Comparison of ENCODE assay signal across 9 cellular contexts in genomic region chr5:158898185-158899177, GRCh38.
A peak's percentile ranks its signal among the peaks of the same experiment; 100 is the strongest.
DNase-seq lines count a peak whose midpoint lies in the region; ATAC-seq and TF ChIP-seq lines count a peak whose summit lies in the region.
"Had no signal": no experiment of that assay in that cellular context is flagged by ENCODE, and none has a peak within 500 bp of the region (broad histone marks: within the 10 kb centered on the region; RNA-seq: fewer than 3 reads in every experiment).

No MANE protein-coding gene starts in this region.

- H3K27me3 ChIP-seq in GM23248 (replicated peaks; ENCODE audit: insufficient read depth) (no peaks in the 10 kb centered on the region), spleen (replicated peaks in 1 of 7) (no peaks in the 10 kb centered on the region)

- no peak for TF ChIP-seq CTCF in spleen (IDR thresholded peaks at IDR 0.05 in 8 of 11, conservative IDR thresholded peaks at IDR 0.05 in 3 of 11)

- intact Hi-C loops in spleen (cut with DNase I; ENCODE audit: low total_unique reads): no loop called here

- H3K36me3 ChIP-seq in GM23248 (ENCODE audit: low read depth) (no peaks in the 10 kb centered on the region), spleen (no peaks in the 10 kb centered on the region)

- H3K9ac ChIP-seq in GM23248: no peak overlapping the region

- ATAC-seq in GM19023 (IDR thresholded peaks at IDR 0.05; ENCODE audit: unreplicated experiment) (peak; percentile 66), HG03439 (IDR thresholded peaks at IDR 0.05; ENCODE audit: unreplicated experiment) (peak; percentile 79)

- H3K4me1 ChIP-seq in GM23248 (ENCODE audit: insufficient read depth): peaks cover 8% of the 10 kb centered on the region
- peaks cover 0 to 18% (median 6%) of the 10 kb centered on the region in 6 donors for H3K4me1 ChIP-seq in spleen

- DNase-seq in GM23248: peak; percentile 17
- DNase-seq in spleen: no peak
- DNase-seq in substantia nigra (lab: John Stamatoyannopoulos, UW): no peak
- DNase-seq in stimulated activated CD4-positive, alpha-beta T cell treated with anti-CD3 and anti-CD28 coated beads, Interleukin-1b, Interleukin-23, amount 100 ng/mL, for 48 hours: no peak
- no peak for DNase-seq in NCI-H1092 treated with DMSO at 0.1 percent for 48 hours (lab: John Stamatoyannopoulos, UW)
- DNase-seq in cerebellar nuclear complex (lab: John Stamatoyannopoulos, UW): no peak
- DNase-seq: NCI-H510A treated with DMSO at 0.1 percent for 48 hours had no signal

- H3K4me2 ChIP-seq in GM23248 (ENCODE audit: unreplicated experiment): no peak overlapping the region

- no peaks in the 10 kb centered on the region for H3K9me2 ChIP-seq in GM23248 (ENCODE audit: insufficient read depth)

- no peak overlapping the region for H3K27ac ChIP-seq in GM23248
- H3K27ac ChIP-seq in spleen: peak overlapping the region in 6 of 8 donors; percentile 27 to 66 (median 40)
- no peak overlapping the region for H3K27ac ChIP-seq in substantia nigra (ENCODE audit: low read depth, low read length, poor library complexity, severe bottlenecking)

- H3F3A ChIP-seq in GM23248 (ENCODE audit: insufficient read depth): peaks cover 19% of the 10 kb centered on the region; the same call in 1 of the 2 replicates

- H3K9me3 ChIP-seq in GM23248 (ENCODE audit: low read depth): no peaks in the 10 kb centered on the region
- H3K9me3 ChIP-seq in spleen: no peaks in the 10 kb centered on the region

- in situ Hi-C loops in GM23248 (cut with MboI): no loop called here

- H4K20me1 ChIP-seq in GM23248 (ENCODE audit: insufficient read depth): no peaks in the 10 kb centered on the region

- no peak overlapping the region for H3K4me3 ChIP-seq in GM23248
- no peak overlapping the region for H3K4me3 ChIP-seq in spleen

- no peak for TF ChIP-seq POLR2A in spleen (IDR thresholded peaks at IDR 0.05)

- no peak overlapping the region for H2AFZ ChIP-seq in GM23248

- H3K79me2 ChIP-seq in GM23248 (ENCODE audit: insufficient read depth): peaks cover 3% of the 10 kb centered on the region; the same call in 1 of the 2 replicates

- WGBS in GM23248 (ENCODE audit: low coverage in 1 of 2, low lambda C conversion rate in 2 of 2, missing lambda C conversion rate in 2 of 2), 2 experiments: 85 to 93% methylated on average over 10 of the region's 10 CpGs
- WGBS in spleen, 5 donors: 70 to 81% (median 76%) methylated on average over 10 of the region's 10 CpGs

Comparison
In these comparisons a context has a peak if more than half of its experiments do, and no peak if none do; other contexts are left out.
1. H3K27ac ChIP-seq: peak in spleen (6 of 8); none in GM23248 (single experiment) and substantia nigra (single experiment).